In the genomic region with DNA sequence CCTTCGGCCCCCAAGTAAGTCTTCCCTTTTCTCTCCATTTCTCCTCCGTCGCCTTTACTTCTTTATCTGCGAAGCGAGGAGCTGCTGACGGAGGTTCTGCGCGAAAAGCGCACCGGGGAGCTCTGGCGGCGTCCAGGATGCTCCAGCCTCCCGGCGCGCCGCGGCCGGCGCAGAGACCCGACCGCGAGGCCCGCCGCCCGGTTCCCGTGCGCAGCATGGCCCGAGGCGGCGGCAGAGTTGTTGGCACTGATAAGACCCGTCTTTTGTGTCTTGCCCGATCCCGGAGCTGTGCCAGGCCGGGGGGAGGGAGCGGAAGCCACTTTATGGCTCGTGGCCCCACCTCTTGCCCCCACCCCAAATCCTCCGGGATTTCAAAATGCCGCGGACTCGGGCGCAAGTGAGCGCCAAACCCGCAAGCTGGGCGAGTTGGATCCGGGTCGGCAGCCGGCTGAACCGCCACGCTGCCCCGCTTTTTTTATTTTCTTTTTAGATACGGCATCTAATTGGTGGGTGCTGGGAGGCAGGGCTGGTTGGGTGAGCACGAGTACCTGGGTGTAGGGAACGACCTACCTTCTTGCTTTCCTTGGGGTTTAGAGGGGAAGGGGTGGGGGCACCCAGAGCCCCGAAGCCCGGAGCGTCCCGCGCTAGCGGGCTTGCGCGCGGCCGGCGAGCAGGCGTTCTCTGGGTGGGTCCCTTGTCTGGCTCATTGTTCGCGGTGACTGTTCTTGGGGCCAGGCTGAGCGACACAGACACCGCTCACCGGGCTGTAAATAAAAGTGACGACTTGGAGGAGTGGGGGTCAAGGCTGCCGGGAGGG, we compare ENCODE assay signal across 8 cellular contexts.
DNase-seq lines count a peak whose midpoint lies in the region; ATAC-seq, FAIRE-seq and TF ChIP-seq lines count a peak whose summit lies in the region.

No MANE protein-coding gene starts in this region.

- DNase-seq in DMS79 treated with DMSO at 0.1 percent for 48 hours (lab: John Stamatoyannopoulos, UW), result peak; percentile 60
- DNase-seq in NCI-H146 (lab: John Stamatoyannopoulos, UW), result peak; percentile 73
- DNase-seq in bronchial epithelial cell (ENCODE audit: low read depth), result no peak
- DNase-seq in right lobe of liver, result peak in 2 of 3 donors; percentile 16 to 46
- peak; percentile 4 to 8 for DNase-seq in thyroid gland
- no peak for DNase-seq in SIG-M5 (lab: John Stamatoyannopoulos, UW)

- peaks cover 22% of the 10 kb centered on the region for H3K27me3 ChIP-seq in bronchial epithelial cell (ENCODE audit: control insufficient read depth, insufficient read depth, low read length)
- no peaks in the 10 kb centered on the region for H3K27me3 ChIP-seq in right lobe of liver
- H3K27me3 ChIP-seq in thyroid gland, result no peaks in the 10 kb centered on the region

- intact Hi-C loops in right lobe of liver (cut with DNase I) (no loop called here), thyroid gland (cut with DNase I) (no loop called here)

- H3K27ac ChIP-seq in right lobe of liver (no peak overlapping the region), thyroid gland (no peak overlapping the region)

- no peak for TF ChIP-seq POLR2A in right lobe of liver (IDR thresholded peaks at IDR 0.05)
- TF ChIP-seq POLR2A in thyroid gland (IDR thresholded peaks at IDR 0.05), result no peak

- WGBS in right lobe of liver (ENCODE audit: insufficient coverage, low coverage, low lambda C conversion rate, missing lambda C conversion rate), result 7% methylated on average over 37 of the region's 72 CpGs
- 2 to 5% methylated on average over 33 to 61 of the region's 72 CpGs for WGBS in thyroid gland, 2 donors

- peak overlapping the region; percentile 30 for H3K4me3 ChIP-seq in bronchial epithelial cell (ENCODE audit: low read depth, low read length)
- peak overlapping the region; percentile 20 to 56 (median 54) for H3K4me3 ChIP-seq in right lobe of liver
- peak overlapping the region; percentile 12 to 61 (median 46) for H3K4me3 ChIP-seq in thyroid gland (replicated peaks in 1 of 3)

- no peak for TF ChIP-seq CTCF in bronchial epithelial cell (IDR thresholded peaks at IDR 0.05; ENCODE audit: insufficient read depth, low read length, severe bottlenecking)
- TF ChIP-seq CTCF in right lobe of liver (IDR thresholded peaks at IDR 0.05), result no peak
- no peak for TF ChIP-seq CTCF in thyroid gland (IDR thresholded peaks at IDR 0.05)

- peak; percentile 34 to 67 (median 58) for ATAC-seq in right lobe of liver
- ATAC-seq in HG03469 (IDR thresholded peaks at IDR 0.05; ENCODE audit: unreplicated experiment), result no peak
- no peak for ATAC-seq in GM21515 (IDR thresholded peaks at IDR 0.05; ENCODE audit: unreplicated experiment)

- H3K36me3 ChIP-seq in bronchial epithelial cell (ENCODE audit: control insufficient read depth, insufficient read depth, low read length) (no peaks in the 10 kb centered on the region), right lobe of liver (no peaks in the 10 kb centered on the region), thyroid gland (no peaks in the 10 kb centered on the region)

- H3K4me1 ChIP-seq in right lobe of liver (peaks cover 0 to 26% (median 4%) of the 10 kb centered on the region in 4 donors), thyroid gland (peaks cover 8 to 12% of the 10 kb centered on the region in 2 donors)

- FAIRE-seq in bronchial epithelial cell (lab: Jason Lieb, UNC), result no peak

- no peaks in the 10 kb centered on the region for H3K9me3 ChIP-seq in right lobe of liver
- no peaks in the 10 kb centered on the region for H3K9me3 ChIP-seq in thyroid gland

Comparison
In these comparisons a context has a peak if more than half of its experiments do, and no peak if none do; other contexts are left out.
1. DNase-seq: peak in DMS79 treated with DMSO at 0.1 percent for 48 hours (single experiment), NCI-H146 (single experiment), right lobe of liver (2 of 3) and thyroid gland (2 of 2); none in bronchial epithelial cell (single experiment) and SIG-M5 (single experiment).
2. ATAC-seq: peak in right lobe of liver (4 of 4); none in HG03469 (single experiment) and GM21515 (single experiment).
3. Peak in every context shown above with its lines, with median percentiles within 50 percentile points of each other: H3K4me3 ChIP-seq.